In genomic region chr1:38013027-38013588, GRCh38 we compare ENCODE assay signal across 1 cellular context.
A peak's percentile ranks its signal among the peaks of the same experiment; 100 is the strongest.
TF ChIP-seq lines count a peak whose summit lies in the region.

No MANE protein-coding gene starts in this region.

TF ChIP-seq in K562, 482 proteins besides CTCF, POLR2A, EP300 and RAD21 (continued from another document and continues in another):
- TF ChIP-seq, protein P1, sequence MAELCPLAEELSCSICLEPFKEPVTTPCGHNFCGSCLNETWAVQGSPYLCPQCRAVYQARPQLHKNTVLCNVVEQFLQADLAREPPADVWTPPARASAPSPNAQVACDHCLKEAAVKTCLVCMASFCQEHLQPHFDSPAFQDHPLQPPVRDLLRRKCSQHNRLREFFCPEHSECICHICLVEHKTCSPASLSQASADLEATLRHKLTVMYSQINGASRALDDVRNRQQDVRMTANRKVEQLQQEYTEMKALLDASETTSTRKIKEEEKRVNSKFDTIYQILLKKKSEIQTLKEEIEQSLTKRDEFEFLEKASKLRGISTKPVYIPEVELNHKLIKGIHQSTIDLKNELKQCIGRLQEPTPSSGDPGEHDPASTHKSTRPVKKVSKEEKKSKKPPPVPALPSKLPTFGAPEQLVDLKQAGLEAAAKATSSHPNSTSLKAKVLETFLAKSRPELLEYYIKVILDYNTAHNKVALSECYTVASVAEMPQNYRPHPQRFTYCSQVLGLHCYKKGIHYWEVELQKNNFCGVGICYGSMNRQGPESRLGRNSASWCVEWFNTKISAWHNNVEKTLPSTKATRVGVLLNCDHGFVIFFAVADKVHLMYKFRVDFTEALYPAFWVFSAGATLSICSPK (IDR thresholded peaks at IDR 0.05; ENCODE audit: borderline replicate concordance) = no peak; the same call in 1 of the 2 replicates
- TF ChIP-seq ZNF174 (CRISPR knock-in tag; IDR thresholded peaks at IDR 0.05) = no peak
- TF ChIP-seq ZBTB9 (CRISPR knock-in tag; IDR thresholded peaks at IDR 0.05) = no peak
- TF ChIP-seq JUNB (CRISPR knock-in tag; conservative IDR thresholded peaks at IDR 0.05) = no peak
- no peak for TF ChIP-seq HIVEP1 (CRISPR knock-in tag; IDR thresholded peaks at IDR 0.05)
- no peak for TF ChIP-seq PYGO2 (tag; IDR thresholded peaks at IDR 0.05)
- TF ChIP-seq NFIC (IDR thresholded peaks at IDR 0.05) = 0 out of 2 replicates have a peak, but pooled peaks have one; percentile 9
- no peak for TF ChIP-seq USF1 (CRISPR knock-in tag; IDR thresholded peaks at IDR 0.05)
- peak; percentile 89 for TF ChIP-seq CHD4 (IDR thresholded peaks at IDR 0.05; ENCODE audit: insufficient read depth, insufficient replicate concordance, low read depth, low read length, poor library complexity, severe bottlenecking)
- no peak for TF ChIP-seq HMG20A (CRISPR knock-in tag; conservative IDR thresholded peaks at IDR 0.05)
- TF ChIP-seq GABPA (tag; conservative IDR thresholded peaks at IDR 0.05; ENCODE audit: low read depth) = no peak
- TF ChIP-seq ZNF165 (CRISPR knock-in tag; IDR thresholded peaks at IDR 0.05; ENCODE audit: borderline replicate concordance) = no peak
- no peak for TF ChIP-seq HNRNPUL1 (IDR thresholded peaks at IDR 0.05; ENCODE audit: low read length)
- TF ChIP-seq, protein P2, sequence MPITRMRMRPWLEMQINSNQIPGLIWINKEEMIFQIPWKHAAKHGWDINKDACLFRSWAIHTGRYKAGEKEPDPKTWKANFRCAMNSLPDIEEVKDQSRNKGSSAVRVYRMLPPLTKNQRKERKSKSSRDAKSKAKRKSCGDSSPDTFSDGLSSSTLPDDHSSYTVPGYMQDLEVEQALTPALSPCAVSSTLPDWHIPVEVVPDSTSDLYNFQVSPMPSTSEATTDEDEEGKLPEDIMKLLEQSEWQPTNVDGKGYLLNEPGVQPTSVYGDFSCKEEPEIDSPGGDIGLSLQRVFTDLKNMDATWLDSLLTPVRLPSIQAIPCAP (CRISPR knock-in tag; IDR thresholded peaks at IDR 0.05; ENCODE audit: borderline replicate concordance) = 0 out of 2 replicates have a peak, but pooled peaks have one; percentile 23
- TF ChIP-seq ZFPM2 (CRISPR knock-in tag; IDR thresholded peaks at IDR 0.05) = no peak
- TF ChIP-seq KLF6 (CRISPR knock-in tag; IDR thresholded peaks at IDR 0.05; ENCODE audit: borderline replicate concordance) = no peak
- TF ChIP-seq, protein P3, sequence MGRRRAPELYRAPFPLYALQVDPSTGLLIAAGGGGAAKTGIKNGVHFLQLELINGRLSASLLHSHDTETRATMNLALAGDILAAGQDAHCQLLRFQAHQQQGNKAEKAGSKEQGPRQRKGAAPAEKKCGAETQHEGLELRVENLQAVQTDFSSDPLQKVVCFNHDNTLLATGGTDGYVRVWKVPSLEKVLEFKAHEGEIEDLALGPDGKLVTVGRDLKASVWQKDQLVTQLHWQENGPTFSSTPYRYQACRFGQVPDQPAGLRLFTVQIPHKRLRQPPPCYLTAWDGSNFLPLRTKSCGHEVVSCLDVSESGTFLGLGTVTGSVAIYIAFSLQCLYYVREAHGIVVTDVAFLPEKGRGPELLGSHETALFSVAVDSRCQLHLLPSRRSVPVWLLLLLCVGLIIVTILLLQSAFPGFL (CRISPR knock-in tag; IDR thresholded peaks at IDR 0.05) = no peak
- TF ChIP-seq TRIM24 (IDR thresholded peaks at IDR 0.05) = no peak
- no peak for TF ChIP-seq PRPF4 (IDR thresholded peaks at IDR 0.05; ENCODE audit: insufficient read depth, low read depth, low read length, poor library complexity, severe bottlenecking)
- no peak for TF ChIP-seq EP400 (IDR thresholded peaks at IDR 0.05)
- TF ChIP-seq TCF3 (CRISPR knock-in tag; IDR thresholded peaks at IDR 0.05) = no peak
- TF ChIP-seq ZNF133 (CRISPR knock-in tag; IDR thresholded peaks at IDR 0.05) = no peak
- TF ChIP-seq ATF3 (IDR thresholded peaks at IDR 0.05) = no peak; the same call in 1 of the 2 replicates
- TF ChIP-seq ATF3 (CRISPR knock-in tag; conservative IDR thresholded peaks at IDR 0.05) = no peak
- no peak for TF ChIP-seq SNIP1 (IDR thresholded peaks at IDR 0.05; ENCODE audit: low read depth)
- no peak for TF ChIP-seq ZZZ3 (IDR thresholded peaks at IDR 0.05)
- peak; percentile 78; the same call in 1 of the 2 replicates for TF ChIP-seq NFATC3 (IDR thresholded peaks at IDR 0.05)
- TF ChIP-seq ZKSCAN8 (CRISPR knock-in tag; IDR thresholded peaks at IDR 0.05) = no peak
- TF ChIP-seq PHF21A (IDR thresholded peaks at IDR 0.05; ENCODE audit: borderline replicate concordance, low read depth) = no peak
- no peak for TF ChIP-seq ZNF324 (CRISPR knock-in tag; IDR thresholded peaks at IDR 0.05)
- TF ChIP-seq, protein P4, sequence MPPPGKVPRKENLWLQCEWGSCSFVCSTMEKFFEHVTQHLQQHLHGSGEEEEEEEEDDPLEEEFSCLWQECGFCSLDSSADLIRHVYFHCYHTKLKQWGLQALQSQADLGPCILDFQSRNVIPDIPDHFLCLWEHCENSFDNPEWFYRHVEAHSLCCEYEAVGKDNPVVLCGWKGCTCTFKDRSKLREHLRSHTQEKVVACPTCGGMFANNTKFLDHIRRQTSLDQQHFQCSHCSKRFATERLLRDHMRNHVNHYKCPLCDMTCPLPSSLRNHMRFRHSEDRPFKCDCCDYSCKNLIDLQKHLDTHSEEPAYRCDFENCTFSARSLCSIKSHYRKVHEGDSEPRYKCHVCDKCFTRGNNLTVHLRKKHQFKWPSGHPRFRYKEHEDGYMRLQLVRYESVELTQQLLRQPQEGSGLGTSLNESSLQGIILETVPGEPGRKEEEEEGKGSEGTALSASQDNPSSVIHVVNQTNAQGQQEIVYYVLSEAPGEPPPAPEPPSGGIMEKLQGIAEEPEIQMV (tag; conservative IDR thresholded peaks at IDR 0.05; ENCODE audit: low read depth) = no peak
- TF ChIP-seq, protein P5, sequence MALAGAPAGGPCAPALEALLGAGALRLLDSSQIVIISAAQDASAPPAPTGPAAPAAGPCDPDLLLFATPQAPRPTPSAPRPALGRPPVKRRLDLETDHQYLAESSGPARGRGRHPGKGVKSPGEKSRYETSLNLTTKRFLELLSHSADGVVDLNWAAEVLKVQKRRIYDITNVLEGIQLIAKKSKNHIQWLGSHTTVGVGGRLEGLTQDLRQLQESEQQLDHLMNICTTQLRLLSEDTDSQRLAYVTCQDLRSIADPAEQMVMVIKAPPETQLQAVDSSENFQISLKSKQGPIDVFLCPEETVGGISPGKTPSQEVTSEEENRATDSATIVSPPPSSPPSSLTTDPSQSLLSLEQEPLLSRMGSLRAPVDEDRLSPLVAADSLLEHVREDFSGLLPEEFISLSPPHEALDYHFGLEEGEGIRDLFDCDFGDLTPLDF (CRISPR knock-in tag; IDR thresholded peaks at IDR 0.05) = no peak
- TF ChIP-seq NBN (IDR thresholded peaks at IDR 0.05; ENCODE audit: low read depth) = no peak
- no peak for TF ChIP-seq ZNF695 (CRISPR knock-in tag; IDR thresholded peaks at IDR 0.05)
- no peak for TF ChIP-seq ZBTB8A (IDR thresholded peaks at IDR 0.05; ENCODE audit: partially characterized antibody)
- TF ChIP-seq ZNF644 (tag; IDR thresholded peaks at IDR 0.05; ENCODE audit: low read depth) = no peak
- TF ChIP-seq, protein P6, sequence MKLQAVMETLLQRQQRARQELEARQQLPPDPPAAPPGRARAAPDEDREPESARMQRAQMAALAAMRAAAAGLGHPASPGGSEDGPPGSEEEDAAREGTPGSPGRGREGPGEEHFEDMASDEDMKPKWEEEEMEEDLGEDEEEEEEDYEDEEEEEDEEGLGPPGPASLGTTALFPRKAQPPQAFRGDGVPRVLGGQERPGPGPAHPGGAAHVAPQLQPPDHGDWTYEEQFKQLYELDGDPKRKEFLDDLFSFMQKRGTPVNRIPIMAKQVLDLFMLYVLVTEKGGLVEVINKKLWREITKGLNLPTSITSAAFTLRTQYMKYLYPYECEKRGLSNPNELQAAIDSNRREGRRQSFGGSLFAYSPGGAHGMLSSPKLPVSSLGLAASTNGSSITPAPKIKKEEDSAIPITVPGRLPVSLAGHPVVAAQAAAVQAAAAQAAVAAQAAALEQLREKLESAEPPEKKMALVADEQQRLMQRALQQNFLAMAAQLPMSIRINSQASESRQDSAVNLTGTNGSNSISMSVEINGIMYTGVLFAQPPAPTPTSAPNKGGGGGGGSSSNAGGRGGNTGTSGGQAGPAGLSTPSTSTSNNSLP (IDR thresholded peaks at IDR 0.05; ENCODE audit: borderline replicate concordance, low read depth, low read length) = no peak
- no peak for TF ChIP-seq ASH1L (IDR thresholded peaks at IDR 0.05; ENCODE audit: borderline replicate concordance, low read depth, partially characterized antibody)
- TF ChIP-seq, protein P7, sequence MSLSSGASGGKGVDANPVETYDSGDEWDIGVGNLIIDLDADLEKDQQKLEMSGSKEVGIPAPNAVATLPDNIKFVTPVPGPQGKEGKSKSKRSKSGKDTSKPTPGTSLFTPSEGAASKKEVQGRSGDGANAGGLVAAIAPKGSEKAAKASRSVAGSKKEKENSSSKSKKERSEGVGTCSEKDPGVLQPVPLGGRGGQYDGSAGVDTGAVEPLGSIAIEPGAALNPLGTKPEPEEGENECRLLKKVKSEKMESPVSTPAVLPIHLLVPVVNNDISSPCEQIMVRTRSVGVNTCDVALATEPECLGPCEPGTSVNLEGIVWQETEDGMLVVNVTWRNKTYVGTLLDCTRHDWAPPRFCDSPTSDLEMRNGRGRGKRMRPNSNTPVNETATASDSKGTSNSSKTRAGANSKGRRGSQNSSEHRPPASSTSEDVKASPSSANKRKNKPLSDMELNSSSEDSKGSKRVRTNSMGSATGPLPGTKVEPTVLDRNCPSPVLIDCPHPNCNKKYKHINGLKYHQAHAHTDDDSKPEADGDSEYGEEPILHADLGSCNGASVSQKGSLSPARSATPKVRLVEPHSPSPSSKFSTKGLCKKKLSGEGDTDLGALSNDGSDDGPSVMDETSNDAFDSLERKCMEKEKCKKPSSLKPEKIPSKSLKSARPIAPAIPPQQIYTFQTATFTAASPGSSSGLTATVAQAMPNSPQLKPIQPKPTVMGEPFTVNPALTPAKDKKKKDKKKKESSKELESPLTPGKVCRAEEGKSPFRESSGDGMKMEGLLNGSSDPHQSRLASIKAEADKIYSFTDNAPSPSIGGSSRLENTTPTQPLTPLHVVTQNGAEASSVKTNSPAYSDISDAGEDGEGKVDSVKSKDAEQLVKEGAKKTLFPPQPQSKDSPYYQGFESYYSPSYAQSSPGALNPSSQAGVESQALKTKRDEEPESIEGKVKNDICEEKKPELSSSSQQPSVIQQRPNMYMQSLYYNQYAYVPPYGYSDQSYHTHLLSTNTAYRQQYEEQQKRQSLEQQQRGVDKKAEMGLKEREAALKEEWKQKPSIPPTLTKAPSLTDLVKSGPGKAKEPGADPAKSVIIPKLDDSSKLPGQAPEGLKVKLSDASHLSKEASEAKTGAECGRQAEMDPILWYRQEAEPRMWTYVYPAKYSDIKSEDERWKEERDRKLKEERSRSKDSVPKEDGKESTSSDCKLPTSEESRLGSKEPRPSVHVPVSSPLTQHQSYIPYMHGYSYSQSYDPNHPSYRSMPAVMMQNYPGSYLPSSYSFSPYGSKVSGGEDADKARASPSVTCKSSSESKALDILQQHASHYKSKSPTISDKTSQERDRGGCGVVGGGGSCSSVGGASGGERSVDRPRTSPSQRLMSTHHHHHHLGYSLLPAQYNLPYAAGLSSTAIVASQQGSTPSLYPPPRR (CRISPR knock-in tag; IDR thresholded peaks at IDR 0.05; ENCODE audit: borderline replicate concordance) = no peak
- TF ChIP-seq SMAD2 (IDR thresholded peaks at IDR 0.05; ENCODE audit: low read depth, low read length) = no peak
- TF ChIP-seq ZNF444 (CRISPR knock-in tag; IDR thresholded peaks at IDR 0.05) = no peak
- TF ChIP-seq ZNF57 (CRISPR knock-in tag; IDR thresholded peaks at IDR 0.05) = no peak
- TF ChIP-seq ZBTB49 (CRISPR knock-in tag; IDR thresholded peaks at IDR 0.05; ENCODE audit: borderline replicate concordance) = no peak
- no peak for TF ChIP-seq ZNF764 (CRISPR knock-in tag; IDR thresholded peaks at IDR 0.05; ENCODE audit: low read depth)
- TF ChIP-seq ZBTB2 (IDR thresholded peaks at IDR 0.05) = no peak
